7 cellular contexts compared by ENCODE assay signal in genomic region chr20:63974402-63975200, GRCh38. TPM values are rescaled to one million over a fixed set of nuclear protein-coding genes. Genes with fewer than 3 reads are reported as not detected.
A peak's percentile ranks its signal among the peaks of the same experiment; 100 is the strongest.
DNase-seq lines count a peak whose midpoint lies in the region; ATAC-seq and TF ChIP-seq lines count a peak whose summit lies in the region.

No MANE protein-coding gene starts in this region.

- TF ChIP-seq CTCF in GM06990 (IDR thresholded peaks at IDR 0.05; ENCODE audit: insufficient read depth, low read length, poor library complexity, severe bottlenecking), result no peak
- no peak for TF ChIP-seq CTCF in body of pancreas (IDR thresholded peaks at IDR 0.05)
- TF ChIP-seq CTCF in ovary (IDR thresholded peaks at IDR 0.05), result no peak
- no peak for TF ChIP-seq CTCF in vagina (IDR thresholded peaks at IDR 0.05)

- peaks cover 23% of the 10 kb centered on the region for H3K36me3 ChIP-seq in GM06990 (ENCODE audit: control insufficient read depth, insufficient read depth, low read length)
- H3K36me3 ChIP-seq in body of pancreas (replicated peaks in 1 of 2; ENCODE audit: insufficient read depth in 1 of 2, low read depth in 2 of 2), result no peaks in the 10 kb centered on the region
- H3K36me3 ChIP-seq in ovary, result no peaks in the 10 kb centered on the region
- no peaks in the 10 kb centered on the region for H3K36me3 ChIP-seq in vagina

- DNase-seq in GM06990 (ENCODE audit: extremely low read depth, insufficient read length) (peak; percentile 9), NCI-H2081 treated with DMSO at 0.1 percent for 48 hours (lab: John Stamatoyannopoulos, UW) (peak; percentile 97), body of pancreas (peak in 3 of 4 donors; percentile 38 to 54 (median 47)), ovary (peak; percentile 15 to 48 (median 36)), NCI-H446 treated with DMSO at 0.1 percent for 48 hours (lab: John Stamatoyannopoulos, UW) (no peak), vagina (ENCODE audit: extremely low spot score in 2 of 2) (no peak)

- no peak for TF ChIP-seq POLR2A in body of pancreas (IDR thresholded peaks at IDR 0.05)
- TF ChIP-seq POLR2A in ovary (IDR thresholded peaks at IDR 0.05), result no peak
- no peak for TF ChIP-seq POLR2A in vagina (IDR thresholded peaks at IDR 0.05)

- H3K4me1 ChIP-seq in body of pancreas (peaks cover 29% of the 10 kb centered on the region), ovary (ENCODE audit: insufficient read depth) (peaks cover 7% of the 10 kb centered on the region), vagina (peaks cover 43% of the 10 kb centered on the region)

- 52 to 62% methylated on average over 12 to 19 of the region's 19 CpGs for WGBS in body of pancreas, 2 donors
- 69 to 72% (median 71%) methylated on average over 19 of the region's 19 CpGs for WGBS in ovary, 3 donors

- no peak overlapping the region for H3K4me3 ChIP-seq in GM06990 (replicated peaks; ENCODE audit: low read depth, low read length)
- no peak overlapping the region for H3K4me3 ChIP-seq in body of pancreas
- H3K4me3 ChIP-seq in ovary, result no peak overlapping the region
- H3K4me3 ChIP-seq in vagina, result no peak overlapping the region

- intact Hi-C loops in body of pancreas (cut with DNase I), result no loop called here
- intact Hi-C loops in ovary (cut with DNase I), result loop anchor here (2.0 to 10.0 kb wide), 4 partner anchors 67 to 437 kb away; partner anchors contain the start of gene PTK6 (in 2 of the 4)
- intact Hi-C loops in vagina (cut with DNase I), result loop anchor here (2.0 kb wide), 1 partner anchor 438 kb away; the partner anchor contains the start of gene PTK6

- H3K9me3 ChIP-seq in body of pancreas (no peaks in the 10 kb centered on the region), ovary (no peaks in the 10 kb centered on the region), vagina (no peaks in the 10 kb centered on the region)

- no peak for TF ChIP-seq EP300 in ovary (IDR thresholded peaks at IDR 0.05)

- ATAC-seq in body of pancreas, result no peak
- no peak for ATAC-seq in HG03139 (IDR thresholded peaks at IDR 0.05; ENCODE audit: unreplicated experiment)

- H3K27ac ChIP-seq in body of pancreas (peak overlapping the region in 1 of 4 donors; percentile 35), ovary (no peak overlapping the region), vagina (no peak overlapping the region)

- H3K27me3 ChIP-seq in GM06990 (replicated peaks; ENCODE audit: control insufficient read depth, insufficient read depth, low read length), result no peaks in the 10 kb centered on the region
- no peaks in the 10 kb centered on the region for H3K27me3 ChIP-seq in body of pancreas
- peaks cover 5% of the 10 kb centered on the region for H3K27me3 ChIP-seq in ovary
- no peaks in the 10 kb centered on the region for H3K27me3 ChIP-seq in vagina

RNA-seq across cellular contexts. Expression of gene SAMD10, which starts 4.8 kb away (rescaled TPM):
- total RNA-seq in body of pancreas, result 1 to 10 TPM; 3.6 to 7.6 TPM
- total RNA-seq in ovary, result 1 to 10 TPM in 2 of 7 donors, under 1 TPM in 5; 0.20 to 3.1 (median 0.65) TPM
- polyA plus RNA-seq in ovary, result under 1 TPM; 0.27 to 0.50 TPM
- total RNA-seq in vagina, result 11.8 TPM

RNA-seq across cellular contexts. Expression of gene ZNF512B, which starts 4.9 kb away (rescaled TPM):
- 10 to 100 TPM in 1 of 2 donors, 1 to 10 TPM in 1; 8.0 to 12.5 TPM for total RNA-seq in body of pancreas
- 10 to 100 TPM in 5 of 7 donors, 1 to 10 TPM in 2; 6.3 to 24.7 (median 22.3) TPM for total RNA-seq in ovary
- 10 to 100 TPM in 1 of 2 donors, 1 to 10 TPM in 1; 2.5 to 14.0 TPM for polyA plus RNA-seq in ovary
- 10.3 TPM for total RNA-seq in vagina

RNA-seq across cellular contexts. Expression of gene PRPF6, which starts 6.3 kb away (rescaled TPM):
- total RNA-seq in body of pancreas, result 10 to 100 TPM; 42.3 to 52.1 TPM
- 10 to 100 TPM; 46.5 to 84.9 (median 73.4) TPM for total RNA-seq in ovary
- polyA plus RNA-seq in ovary, result 10 to 100 TPM; 60.0 to 61.6 TPM
- total RNA-seq in vagina, result 50.6 TPM

RNA-seq across cellular contexts. Expression of gene UCKL1, which starts 18.4 kb away (rescaled TPM):
- total RNA-seq in body of pancreas (10 to 100 TPM; 21.0 to 26.0 TPM), ovary (10 to 100 TPM; 32.0 to 58.6 (median 47.0) TPM), vagina (50.1 TPM)
- 10 to 100 TPM in 1 of 2 donors, 1 to 10 TPM in 1; 6.6 to 54.4 TPM for polyA plus RNA-seq in ovary

Comparison
In these comparisons a context has a peak if more than half of its experiments do, and no peak if none do; other contexts are left out.
1. DNase-seq: peak in GM06990 (single experiment), NCI-H2081 treated with DMSO at 0.1 percent for 48 hours (single experiment), body of pancreas (3 of 4) and ovary (5 of 5); none in NCI-H446 treated with DMSO at 0.1 percent for 48 hours (single experiment) and vagina (0 of 2).